In genomic region chr7:114986181-114986800, GRCh38 we compare ENCODE assay signal across 21 cellular contexts.
DNase-seq lines count a peak whose midpoint lies in the region; ATAC-seq and TF ChIP-seq lines count a peak whose summit lies in the region.
"Had no signal": no experiment of that assay in that cellular context is flagged by ENCODE, and none has a peak within 500 bp of the region (broad histone marks: within the 10 kb centered on the region; RNA-seq: fewer than 3 reads in every experiment).

No MANE protein-coding gene starts in this region.

- no peak overlapping the region for H3K23ac ChIP-seq in H9 (ENCODE audit: insufficient read length, low read depth, low read length)
- H3K23ac ChIP-seq in mesendoderm (ENCODE audit: low read length), result no peak overlapping the region

- DNase-seq in CD8-positive, alpha-beta T cell, result no peak
- DNase-seq in H9 (no peak), astrocyte of the hippocampus (ENCODE audit: low read depth, low spot score) (peak; percentile 4), mesendoderm (no peak), COR-L47 (lab: John Stamatoyannopoulos, UW) (no peak), natural killer cell (no peak)
- no peak for DNase-seq in stimulated activated naive CD4-positive, alpha-beta T cell treated with Interleukin-2 at 50 U/mL for 16 hours (lab: John Stamatoyannopoulos, UW)
- DNase-seq: activated CD4-positive, alpha-beta memory T cell treated with anti-CD3 and anti-CD28 coated beads for 36 hours; activated naive CD4-positive, alpha-beta T cell treated with anti-CD3 and anti-CD28 coated beads for 36 hours; body of pancreas; cortex of kidney; foreskin fibroblast; NCI-H1092; NCI-H2029; psoas muscle; SK-N-SH; stimulated activated naive CD8-positive, alpha-beta T cell treated with anti-CD3 and anti-CD28 coated beads, Interleukin-15, amount 100 ng/mL, for 72 hours; trophoblast cell had no signal

- no peak overlapping the region for H4K5ac ChIP-seq in H9 (ENCODE audit: insufficient read length, low read depth, low read length)
- no peak overlapping the region for H4K5ac ChIP-seq in mesendoderm (ENCODE audit: low read length)

- H3K4me2 ChIP-seq in H9 (ENCODE audit: insufficient read depth, insufficient read length, low read length) (no peak overlapping the region), mesendoderm (ENCODE audit: low read length) (no peak overlapping the region)
- H3K4me2 ChIP-seq: SK-N-SH had no signal

- H3K79me1 ChIP-seq in H9 (ENCODE audit: insufficient read depth, low read depth, low read length, poor library complexity, severe bottlenecking), result no peaks in the 10 kb centered on the region
- no peaks in the 10 kb centered on the region for H3K79me1 ChIP-seq in mesendoderm (ENCODE audit: low read length)

- H3K36me3 Mint-ChIP-seq in CD8-positive, alpha-beta T cell, result peaks cover 62% of the 10 kb centered on the region
- H3K36me3 Mint-ChIP-seq in H9 (ENCODE audit: insufficient read depth in 1 of 3, low read depth in 3 of 3) (peaks cover 0 to 5% (median 0%) of the 10 kb centered on the region in 3 experiments; a peak in 3 of 7 replicates), natural killer cell (no peaks in the 10 kb centered on the region)

- H4K91ac ChIP-seq in H9 (ENCODE audit: insufficient read length, low read depth, low read length), result no peak overlapping the region

- H3K4ac ChIP-seq in H9 (ENCODE audit: low read depth, low read length) (no peak overlapping the region), mesendoderm (ENCODE audit: low read depth, low read length) (no peak overlapping the region)

- H3K56ac ChIP-seq in H9 (ENCODE audit: insufficient read length, low read depth, low read length) (no peak overlapping the region), mesendoderm (ENCODE audit: low read length) (no peak overlapping the region)

- H2BK5ac ChIP-seq in H9 (ENCODE audit: insufficient read length, low read length) (no peak overlapping the region), mesendoderm (ENCODE audit: low read length) (no peak overlapping the region)

- no peak overlapping the region for H2BK12ac ChIP-seq in H9 (ENCODE audit: insufficient read length, low read depth, low read length)

- H4K8ac ChIP-seq in H9 (replicated peaks; ENCODE audit: insufficient read length, low read depth, low read length) (no peak overlapping the region), mesendoderm (ENCODE audit: low read depth, low read length) (no peak overlapping the region)

- no peaks in the 10 kb centered on the region for H3K27me3 ChIP-seq in CD8-positive, alpha-beta T cell (ENCODE audit: insufficient read depth, low read length)
- H3K27me3 ChIP-seq in H9 (ENCODE audit: insufficient read depth, low read length) (no peaks in the 10 kb centered on the region), mesendoderm (ENCODE audit: insufficient read depth, low read length, poor library complexity) (no peaks in the 10 kb centered on the region)
- H3K27me3 ChIP-seq: body of pancreas had no signal

- no peaks in the 10 kb centered on the region for H3K9me3 ChIP-seq in CD8-positive, alpha-beta T cell (ENCODE audit: low read length)
- H3K9me3 ChIP-seq in H9 (ENCODE audit: control insufficient read depth, low read depth, low read length), result no peaks in the 10 kb centered on the region
- H3K9me3 ChIP-seq: psoas muscle, SK-N-SH had no signal

- no peak overlapping the region for H2AFZ ChIP-seq in H9 (ENCODE audit: low read length)

- H3K9me3 Mint-ChIP-seq in CD8-positive, alpha-beta T cell, result no peaks in the 10 kb centered on the region
- H3K9me3 Mint-ChIP-seq in H9 (peaks cover 0 to 4% of the 10 kb centered on the region in 2 experiments; a peak in 2 of 5 replicates), natural killer cell (no peaks in the 10 kb centered on the region)

- H3K14ac ChIP-seq in H9 (ENCODE audit: insufficient read depth, low read length), result no peak overlapping the region

- no peak overlapping the region for H2BK20ac ChIP-seq in H9 (ENCODE audit: low read depth, low read length, poor library complexity, severe bottlenecking)

- H4K20me1 ChIP-seq in H9 (ENCODE audit: control insufficient read depth, insufficient read depth, insufficient read length), result no peaks in the 10 kb centered on the region

- no peaks in the 10 kb centered on the region for H3K27me3 Mint-ChIP-seq in CD8-positive, alpha-beta T cell (ENCODE audit: low read depth)
- H3K27me3 Mint-ChIP-seq in H9 (ENCODE audit: low read depth) (no peaks in the 10 kb centered on the region), natural killer cell (ENCODE audit: low read depth in 2 of 2) (no peaks in the 10 kb centered on the region)
- H3K27me3 Mint-ChIP-seq: activated CD4-positive, alpha-beta memory T cell treated with anti-CD3 and anti-CD28 coated beads for 36 hours; stimulated activated naive CD8-positive, alpha-beta T cell treated with anti-CD3 and anti-CD28 coated beads, Interleukin-15, amount 100 ng/mL, for 72 hours had no signal

- no peaks in the 10 kb centered on the region for H3K4me1 ChIP-seq in CD8-positive, alpha-beta T cell (ENCODE audit: insufficient read depth, low read length)
- H3K4me1 ChIP-seq in H9 (ENCODE audit: insufficient read depth, low read length) (peaks cover 7% of the 10 kb centered on the region), mesendoderm (ENCODE audit: control insufficient read depth, low read depth, low read length) (peaks cover 8% of the 10 kb centered on the region)
- H3K4me1 ChIP-seq: body of pancreas had no signal

- peaks cover 20% of the 10 kb centered on the region for H3K4me1 Mint-ChIP-seq in CD8-positive, alpha-beta T cell (ENCODE audit: low read depth)
- H3K4me1 Mint-ChIP-seq in H9, result peaks cover 19 to 23% of the 10 kb centered on the region in 2 experiments
- H3K4me1 Mint-ChIP-seq in natural killer cell, result peaks cover 23 to 24% of the 10 kb centered on the region in 2 donors

- H3K4me3 Mint-ChIP-seq in CD8-positive, alpha-beta T cell, result no peak overlapping the region
- no peak overlapping the region for H3K4me3 Mint-ChIP-seq in H9
- H3K4me3 Mint-ChIP-seq in natural killer cell, result no peak overlapping the region
- H3K4me3 Mint-ChIP-seq: activated CD4-positive, alpha-beta memory T cell treated with anti-CD3 and anti-CD28 coated beads for 36 hours; activated naive CD4-positive, alpha-beta T cell treated with anti-CD3 and anti-CD28 coated beads for 36 hours; stimulated activated naive CD8-positive, alpha-beta T cell treated with anti-CD3 and anti-CD28 coated beads, Interleukin-15, amount 100 ng/mL, for 72 hours had no signal

- CTCF ChIA-PET in CD8-positive, alpha-beta T cell (lab: Charles Lee), result no interaction called here

- H2BK15ac ChIP-seq in H9 (ENCODE audit: low read depth, low read length), result no peak overlapping the region
- peak overlapping the region; percentile 36 for H2BK15ac ChIP-seq in mesendoderm (replicated peaks; ENCODE audit: low read depth)

- no peak overlapping the region for H2BK120ac ChIP-seq in H9 (ENCODE audit: low read depth, low read length, poor library complexity, severe bottlenecking)
- no peak overlapping the region for H2BK120ac ChIP-seq in mesendoderm (ENCODE audit: low read depth, low read length)

- no peak overlapping the region for H3K9ac ChIP-seq in H9 (ENCODE audit: extremely low read depth, insufficient read length, low read length)
- H3K9ac ChIP-seq in mesendoderm (ENCODE audit: low read length), result no peak overlapping the region
- H3K9ac ChIP-seq: SK-N-SH had no signal

- no peak for ATAC-seq in CD8-positive, alpha-beta T cell
- no peak for ATAC-seq in natural killer cell
- ATAC-seq: body of pancreas; HCT116; HepG2; psoas muscle; stimulated activated naive CD8-positive, alpha-beta T cell treated with anti-CD3 and anti-CD28 coated beads, Interleukin-15, amount 100 ng/mL, for 72 hours had no signal

- H3K4me3 ChIP-seq in CD8-positive, alpha-beta T cell (ENCODE audit: low read depth, low read length), result no peak overlapping the region
- H3K4me3 ChIP-seq in mesendoderm (ENCODE audit: low read length), result no peak overlapping the region
- H3K4me3 ChIP-seq: body of pancreas, psoas muscle, skin epidermis had no signal

- H3K18ac ChIP-seq in H9 (ENCODE audit: insufficient read length, low read depth, low read length), result no peak overlapping the region
- H3K18ac ChIP-seq in mesendoderm (ENCODE audit: low read length), result peak overlapping the region; percentile 68

- H2AK5ac ChIP-seq in H9 (ENCODE audit: insufficient read length, low read length) (no peak overlapping the region), mesendoderm (ENCODE audit: low read length) (no peak overlapping the region)

- H3K36me3 ChIP-seq in CD8-positive, alpha-beta T cell (ENCODE audit: insufficient read depth, low read length), result no peaks in the 10 kb centered on the region
- no peaks in the 10 kb centered on the region for H3K36me3 ChIP-seq in mesendoderm (ENCODE audit: control insufficient read depth, insufficient read depth, low read length)

- WGBS in H9 (ENCODE audit: extremely low coverage, insufficient read length, low lambda C conversion rate), result no CpG with 5 or more reads among the region's 2 CpGs
- no CpG with 5 or more reads among the region's 2 CpGs for WGBS in mesendoderm (ENCODE audit: extremely low coverage, insufficient coverage, low lambda C conversion rate)

- POLR2A ChIA-PET in CD8-positive, alpha-beta T cell (lab: Charles Lee), result no interaction called here

- TF ChIP-seq CTCF in CD8-positive, alpha-beta T cell (IDR thresholded peaks at IDR 0.05), result no peak
- TF ChIP-seq CTCF in H9 (conservative IDR thresholded peaks at IDR 0.05) (peak; percentile 21; the same call in 1 of the 3 replicates), natural killer cell (IDR thresholded peaks at IDR 0.05) (no peak)

- H3K23me2 ChIP-seq in H9 (ENCODE audit: insufficient read length, low read depth, low read length, poor library complexity, severe bottlenecking), result no peaks in the 10 kb centered on the region

- intact Hi-C loops in CD8-positive, alpha-beta T cell (cut with DNase I, micrococcal nuclease), result no loop called here
- intact Hi-C loops in natural killer cell (cut with micrococcal nuclease), result no loop called here

- H3K79me2 ChIP-seq in H9 (ENCODE audit: insufficient read depth, low read length) (no peaks in the 10 kb centered on the region), mesendoderm (ENCODE audit: control insufficient read depth, insufficient read depth, low read length) (no peaks in the 10 kb centered on the region)

- no peak overlapping the region for H3K27ac ChIP-seq in CD8-positive, alpha-beta T cell (ENCODE audit: low read depth, low read length)
- H3K27ac ChIP-seq in H9 (ENCODE audit: insufficient read length, low read depth, low read length), result no peak overlapping the region
- no peak overlapping the region for H3K27ac ChIP-seq in mesendoderm (ENCODE audit: low read depth, low read length)
- H3K27ac ChIP-seq: body of pancreas, psoas muscle, skin epidermis had no signal

- H3K27ac Mint-ChIP-seq in CD8-positive, alpha-beta T cell, result peak overlapping the region; percentile 45
- H3K27ac Mint-ChIP-seq in H9 (peak overlapping the region in 2 of 3 experiments; percentile 28 to 34; a peak in 5 of 7 replicates), natural killer cell (no peak overlapping the region)
- H3K27ac Mint-ChIP-seq: activated CD4-positive, alpha-beta memory T cell treated with anti-CD3 and anti-CD28 coated beads for 36 hours; activated naive CD4-positive, alpha-beta T cell treated with anti-CD3 and anti-CD28 coated beads for 36 hours; stimulated activated naive CD8-positive, alpha-beta T cell treated with anti-CD3 and anti-CD28 coated beads, Interleukin-15, amount 100 ng/mL, for 72 hours had no signal

- H3T11ph ChIP-seq in H9 (ENCODE audit: low read length), result no peak overlapping the region

Comparison
In these comparisons a context has a peak if more than half of its experiments do, and no peak if none do; other contexts are left out.
1. H3K27ac Mint-ChIP-seq: peak in CD8-positive, alpha-beta T cell (single experiment) and H9 (2 of 3); none in natural killer cell (0 of 2).